Comparison of ENCODE assay signal across 27 cellular contexts in the genomic region with DNA sequence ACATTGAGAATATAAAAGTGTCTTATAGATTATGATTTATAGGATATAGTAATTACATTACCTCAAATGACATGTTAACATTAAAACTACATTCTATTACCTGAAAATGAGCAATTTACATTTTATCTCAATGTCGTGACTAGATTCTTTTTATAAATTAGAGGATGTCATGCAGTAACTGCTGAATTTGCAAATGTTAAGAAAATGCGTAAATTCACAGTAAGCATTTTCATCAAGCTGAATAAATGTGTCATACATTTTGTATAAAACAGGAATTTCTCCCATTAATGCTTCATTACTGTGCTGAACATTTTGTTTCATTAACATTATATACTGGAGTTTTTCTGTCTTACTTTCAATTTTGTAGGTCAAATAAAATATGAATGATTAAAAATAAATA.
"Had no signal": no experiment of that assay in that cellular context is flagged by ENCODE, and none has a peak within 500 bp of the region (broad histone marks: within the 10 kb centered on the region; RNA-seq: fewer than 3 reads in every experiment).

No MANE protein-coding gene starts in this region.

- H3K9me3 ChIP-seq: suprapubic skin, testis, thoracic aorta, thyroid gland, tibial artery, tibial nerve, transverse colon, upper lobe of left lung, upper lobe of right lung, uterus, vagina had no signal

- FAIRE-seq: urothelium cell line had no signal

- H3K27ac ChIP-seq: stomach, suprapubic skin, testis, thoracic aorta, thyroid gland, tibial artery, tibial nerve, transverse colon, upper lobe of left lung, upper lobe of right lung, uterus, vagina had no signal

- DNase-seq: stimulated activated CD4-positive, alpha-beta T cell treated with anti-CD3 and anti-CD28 coated beads, Interleukin-2, amount 100 ng/mL, for 48 hours; stimulated activated CD4-positive, alpha-beta T cell treated with anti-CD3 and anti-CD28 coated beads, Interleukin-4, amount 100 ng/mL, for 1 hour; stimulated activated CD4-positive, alpha-beta T cell treated with anti-CD3 and anti-CD28 coated beads, Interleukin-4, amount 100 ng/mL, for 24 hours; stimulated activated CD4-positive, alpha-beta T cell treated with anti-CD3 and anti-CD28 coated beads, Interleukin-4, amount 100 ng/mL, for 4 hours; stimulated activated CD8-positive, alpha-beta memory T cell treated with anti-CD3 and anti-CD28 coated beads, Interleukin-4, amount 100 ng/mL, for 48 hours; stimulated activated naive B cell treated with anti-CD40 and anti-IgM and Interleukin-4, amounts not matched to agents 10 μg/mL and 1 μg/mL and 100 μg/mL, for 72 hours; stimulated activated naive CD4-positive, alpha-beta T cell; stimulated activated naive CD4-positive, alpha-beta T cell treated with Interleukin-2 at 50 U/mL for 16 hours; stimulated activated naive CD8-positive, alpha-beta T cell treated with anti-CD3 and anti-CD28 coated beads, Interleukin-15, amount 100 ng/mL, for 72 hours; stimulated activated naive CD8-positive, alpha-beta T cell treated with anti-CD3 and anti-CD28 coated beads, Interleukin-15, Interleukin-2, amounts not matched to agents 100 U/mL and 50 U/mL, for 24 hours; stomach; substantia nigra; testis; thyroid gland; tibial artery; transverse colon; trophoblast cell; upper lobe of left lung; upper lobe of right lung; uterus had no signal

- H3K4me1 ChIP-seq: stomach, suprapubic skin, testis, thyroid gland, tibial artery, tibial nerve, transverse colon, upper lobe of left lung, upper lobe of right lung, uterus, vagina had no signal

- H3K4me3 ChIP-seq: stomach, suprapubic skin, testis, thoracic aorta, thyroid gland, tibial artery, tibial nerve, transverse colon, upper lobe of left lung, upper lobe of right lung, uterus, vagina had no signal

- H3K36me3 ChIP-seq: stomach, suprapubic skin, thoracic aorta, thyroid gland, tibial artery, tibial nerve, transverse colon, upper lobe of left lung, upper lobe of right lung, uterus, vagina had no signal

- ATAC-seq: stimulated activated effector memory CD8-positive, alpha-beta T cell treated with anti-CD3 and anti-CD28 coated beads, Interleukin-12 subunit alpha, Interleukin-12 subunit beta, amount 100 ng/mL, for 72 hours; stimulated activated memory B cell treated with anti-CD40 and anti-IgM and Interleukin-4, amounts not matched to agents 10 μg/mL and 1 μg/mL and 100 μg/mL, for 72 hours; stimulated activated naive B cell treated with anti-CD40 and anti-IgM and Interleukin-4, amounts not matched to agents 10 μg/mL and 1 μg/mL and 100 μg/mL, for 72 hours; stimulated activated naive CD8-positive, alpha-beta T cell treated with anti-CD3 and anti-CD28 coated beads, Interleukin-15, amount 100 ng/mL, for 72 hours; stimulated activated naive CD8-positive, alpha-beta T cell treated with anti-CD3 and anti-CD28 coated beads, Interleukin-15, Interleukin-2, amounts not matched to agents 100 U/mL and 50 U/mL, for 24 hours; upper lobe of right lung had no signal

- H3K27me3 ChIP-seq: stomach, suprapubic skin, testis, thyroid gland, tibial artery, tibial nerve, transverse colon, upper lobe of left lung, upper lobe of right lung, uterus, vagina had no signal
